ENCODE assay signal across 29 cellular contexts in the genomic region with DNA sequence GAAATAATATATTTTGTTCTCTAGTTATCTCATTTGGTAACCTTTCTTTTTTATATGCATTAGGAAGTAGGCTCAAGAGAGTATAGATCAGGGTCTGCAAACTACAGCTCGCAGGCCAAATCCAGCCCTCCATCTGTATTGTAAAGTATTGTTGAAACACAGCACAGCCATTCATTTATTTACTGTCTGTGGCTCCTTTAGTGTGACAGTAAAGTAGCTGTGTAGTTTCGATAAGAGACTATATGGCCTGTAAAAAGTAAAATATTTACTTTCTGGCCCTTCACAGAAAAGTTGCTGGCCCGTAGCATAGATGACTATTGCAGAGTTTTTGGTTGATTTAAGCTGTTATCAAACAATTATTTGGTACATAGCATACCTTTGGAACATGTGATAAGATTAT.
DNase-seq lines count a peak whose midpoint lies in the region; ATAC-seq, FAIRE-seq and TF ChIP-seq lines count a peak whose summit lies in the region.
"Had no signal": no experiment of that assay in that cellular context is flagged by ENCODE, and none has a peak within 500 bp of the region (broad histone marks: within the 10 kb centered on the region; RNA-seq: fewer than 3 reads in every experiment).

No MANE protein-coding gene starts in this region.

- no peak for TF ChIP-seq RAD21 in HepG2 (CRISPR knock-in tag; IDR thresholded peaks at IDR 0.05)

- H3K4me1 ChIP-seq in mucosa of descending colon (ENCODE audit: low read depth) (no peaks in the 10 kb centered on the region), HepG2 (ENCODE audit: insufficient read depth, low read length) (peaks cover 11% of the 10 kb centered on the region)
- H3K4me1 ChIP-seq: BE2C, Caco-2 had no signal

- no peak overlapping the region for H3K9ac ChIP-seq in HepG2 (ENCODE audit: insufficient read depth, low read depth, low read length)
- H3K9ac ChIP-seq: BLaER1; BLaER1 treated with 17β-estradiol and CSF1 and Interleukin-3, amounts not matched to agents 10 nM and 100 nM had no signal

- intact Hi-C loops in left colon (cut with DNase I, micrococcal nuclease) (no loop called here), mucosa of descending colon (cut with DNase I, micrococcal nuclease) (no loop called here), HepG2 (cut with micrococcal nuclease; ENCODE audit: unreplicated experiment) (no loop called here)

- POLR2A ChIA-PET in HepG2 (lab: Yijun Ruan, JAX) = no interaction called here

- H3K9me3 ChIP-seq in mucosa of descending colon (no peaks in the 10 kb centered on the region), HepG2 (ENCODE audit: low read length) (peaks cover 17% of the 10 kb centered on the region)
- H3K9me3 ChIP-seq: BE2C, Caco-2 had no signal

- CTCF ChIA-PET in HepG2 (lab: Yijun Ruan, JAX; ENCODE audit: low intra/inter-chr PET ratio, low total read pairs) = no interaction called here

- H3K27me3 ChIP-seq in HepG2 (ENCODE audit: control insufficient read depth in 1 of 2, insufficient read depth in 2 of 2, low read length in 2 of 2) = no peaks in the 10 kb centered on the region
- H3K27me3 ChIP-seq: BE2C; BLaER1; BLaER1 treated with 17β-estradiol and CSF1 and Interleukin-3, amounts not matched to agents 10 nM and 100 nM had no signal

- TF ChIP-seq CTCF in mucosa of descending colon (IDR thresholded peaks at IDR 0.05) (no peak), HepG2 (CRISPR knock-in tag; IDR thresholded peaks at IDR 0.05) (no peak)

- no peak for FAIRE-seq in HepG2 (lab: Jason Lieb, UNC)
- FAIRE-seq: A549 had no signal

- H3K4me3 ChIP-seq in mucosa of descending colon (no peak overlapping the region), HepG2 (replicated peaks in 1 of 3; ENCODE audit: insufficient read depth in 1 of 3, low read depth in 2 of 3, low read length in 3 of 3) (no peak overlapping the region)
- H3K4me3 ChIP-seq: A549; BLaER1; BLaER1 treated with 17β-estradiol and CSF1 and Interleukin-3, amounts not matched to agents 10 nM and 100 nM had no signal

- WGBS in HepG2 (ENCODE audit: low lambda C conversion rate) = 97% methylated on average over 3 of the region's 3 CpGs

- ATAC-seq in left colon = peak; percentile 86
- ATAC-seq in mucosa of descending colon = peak; percentile 71
- ATAC-seq in HepG2 = no peak
- ATAC-seq: A549; CD8-positive, alpha-beta T cell had no signal

- TF ChIP-seq EP300 in HepG2 (IDR thresholded peaks at IDR 0.05; ENCODE audit: low read depth in 2 of 2, low read length in 2 of 2) (no peak), HepG2 (CRISPR knock-in tag; IDR thresholded peaks at IDR 0.05; ENCODE audit: borderline replicate concordance) (no peak)

- in situ Hi-C loops in HepG2 (cut with HindIII; ENCODE audit: extremely low pct_ligation_motif_present, low pct_unique_long_range_greater_than_20kb) = no loop called here

- H3K36me3 ChIP-seq in mucosa of descending colon (ENCODE audit: low read depth) = no peaks in the 10 kb centered on the region
- H3K36me3 ChIP-seq in HepG2 (replicated peaks in 1 of 2; ENCODE audit: control insufficient read depth in 1 of 2, insufficient read depth in 2 of 2, low read length in 2 of 2) = peaks cover 1 to 38% of the 10 kb centered on the region in 2 experiments; a peak in 4 of 5 replicates
- H3K36me3 ChIP-seq: BE2C had no signal

- H3K79me2 ChIP-seq in HepG2 (ENCODE audit: insufficient read depth, low read length) = no peaks in the 10 kb centered on the region

- no peak for DNase-seq in left colon
- DNase-seq in mucosa of descending colon = no peak
- DNase-seq in NCI-H1092 treated with DMSO at 0.1 percent for 48 hours (lab: John Stamatoyannopoulos, UW) = no peak
- no peak for DNase-seq in HepG2 (ENCODE audit: low spot score)
- DNase-seq: 8988T; ACHN; AML-193; BE2C; C1 segment of cervical spinal cord; Caco-2; Calu3; CD4-positive, alpha-beta memory T cell; CD4-positive, alpha-beta T cell; CD4-positive, CD25-positive, alpha-beta regulatory T cell; CD8-positive, alpha-beta memory T cell; CD8-positive, alpha-beta T cell; COR-L47; DMS 273 treated with DMSO at 0.1 percent for 48 hours; DMS153; DMS53; DMS79; DMS79 treated with DMSO at 0.1 percent for 48 hours; DND-41; EL had no signal

- no peak overlapping the region for H3K4me2 ChIP-seq in HepG2 (ENCODE audit: low read depth, low read length)
- H3K4me2 ChIP-seq: A549; BLaER1; BLaER1 treated with 17β-estradiol and CSF1 and Interleukin-3, amounts not matched to agents 10 nM and 100 nM had no signal

- H2AFZ ChIP-seq in HepG2 (ENCODE audit: low read length) = no peak overlapping the region

- H4K20me1 ChIP-seq in HepG2 (ENCODE audit: insufficient read depth, low read length) = no peaks in the 10 kb centered on the region

- BruUV-seq in HepG2 (replicated peaks; lab: Mats Ljungman, UMichigan) = no TSS peak

- TF ChIP-seq POLR2A in HepG2 (IDR thresholded peaks at IDR 0.05; ENCODE audit: insufficient read depth in 1 of 2, low read depth in 2 of 2, low read length in 2 of 2) = no peak

- no peak overlapping the region for H3K27ac ChIP-seq in HepG2 (ENCODE audit: extremely low read length, insufficient read depth, low read length)
- H3K27ac ChIP-seq: 22Rv1; A549; BLaER1; BLaER1 treated with 17β-estradiol and CSF1 and Interleukin-3, amounts not matched to agents 10 nM and 100 nM; C4-2B had no signal

TF ChIP-seq in HepG2, 621 proteins besides CTCF, POLR2A, EP300 and RAD21:
- no peak for TF ChIP-seq ARID2 (CRISPR knock-in tag; IDR thresholded peaks at IDR 0.05; ENCODE audit: borderline replicate concordance)
- TF ChIP-seq, protein P1, sequence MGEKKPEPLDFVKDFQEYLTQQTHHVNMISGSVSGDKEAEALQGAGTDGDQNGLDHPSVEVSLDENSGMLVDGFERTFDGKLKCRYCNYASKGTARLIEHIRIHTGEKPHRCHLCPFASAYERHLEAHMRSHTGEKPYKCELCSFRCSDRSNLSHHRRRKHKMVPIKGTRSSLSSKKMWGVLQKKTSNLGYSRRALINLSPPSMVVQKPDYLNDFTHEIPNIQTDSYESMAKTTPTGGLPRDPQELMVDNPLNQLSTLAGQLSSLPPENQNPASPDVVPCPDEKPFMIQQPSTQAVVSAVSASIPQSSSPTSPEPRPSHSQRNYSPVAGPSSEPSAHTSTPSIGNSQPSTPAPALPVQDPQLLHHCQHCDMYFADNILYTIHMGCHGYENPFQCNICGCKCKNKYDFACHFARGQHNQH (CRISPR knock-in tag; IDR thresholded peaks at IDR 0.05) = no peak
